In genomic region chr20:24651171-24651972, GRCh38 we compare ENCODE assay signal across 15 cellular contexts.
DNase-seq lines count a peak whose midpoint lies in the region; ATAC-seq, FAIRE-seq and TF ChIP-seq lines count a peak whose summit lies in the region.
"Had no signal": no experiment of that assay in that cellular context is flagged by ENCODE, and none has a peak within 500 bp of the region (broad histone marks: within the 10 kb centered on the region; RNA-seq: fewer than 3 reads in every experiment).

No MANE protein-coding gene starts in this region.

- no peak overlapping the region for H3K9ac ChIP-seq in BLaER1 treated with 17β-estradiol and CSF1 and Interleukin-3, amounts not matched to agents 10 nM and 100 nM

- H3K27me3 ChIP-seq in BLaER1 treated with 17β-estradiol and CSF1 and Interleukin-3, amounts not matched to agents 10 nM and 100 nM = no peaks in the 10 kb centered on the region
- no peaks in the 10 kb centered on the region for H3K27me3 ChIP-seq in MG63
- H3K27me3 ChIP-seq: foreskin keratinocyte, pancreas, tibial nerve had no signal

- H3K4me3 Mint-ChIP-seq in stimulated activated naive CD8-positive, alpha-beta T cell treated with anti-CD3 and anti-CD28 coated beads, Interleukin-15, amount 100 ng/mL, for 72 hours = no peak overlapping the region
- H3K4me3 Mint-ChIP-seq: activated T-cell treated with anti-CD3 and anti-CD28 coated beads, Interleukin-2, amount 50 U/mL, for 24 hours; central memory CD8-positive, alpha-beta T cell had no signal

- no peak overlapping the region for H3K27ac Mint-ChIP-seq in stimulated activated naive CD8-positive, alpha-beta T cell treated with anti-CD3 and anti-CD28 coated beads, Interleukin-15, amount 100 ng/mL, for 72 hours
- H3K27ac Mint-ChIP-seq: activated T-cell treated with anti-CD3 and anti-CD28 coated beads, Interleukin-2, amount 50 U/mL, for 24 hours had no signal

- H3K4me1 ChIP-seq in BLaER1 treated with 17β-estradiol and CSF1 and Interleukin-3, amounts not matched to agents 10 nM and 100 nM = peaks cover 13 to 94% (median 77%) of the 10 kb centered on the region in 10 experiments; a peak in 19 of 20 replicates
- H3K4me1 ChIP-seq: foreskin keratinocyte, left ventricle myocardium inferior, pancreas, tibial nerve had no signal

- ATAC-seq in stimulated activated naive CD8-positive, alpha-beta T cell treated with anti-CD3 and anti-CD28 coated beads, Interleukin-15, amount 100 ng/mL, for 72 hours = no peak
- ATAC-seq: foreskin keratinocyte had no signal

- H3K9me3 Mint-ChIP-seq in stimulated activated naive CD8-positive, alpha-beta T cell treated with anti-CD3 and anti-CD28 coated beads, Interleukin-15, amount 100 ng/mL, for 72 hours = no peaks in the 10 kb centered on the region
- H3K9me3 Mint-ChIP-seq: activated T-cell treated with anti-CD3 and anti-CD28 coated beads, Interleukin-2, amount 50 U/mL, for 24 hours; central memory CD8-positive, alpha-beta T cell had no signal

- FAIRE-seq in GM12892 (lab: Jason Lieb, UNC) = no peak
- FAIRE-seq: pancreas had no signal

- no peak for TF ChIP-seq POLR2A in GM12892 (IDR thresholded peaks at IDR 0.05; ENCODE audit: low read depth, low read length)

- peaks cover 3% of the 10 kb centered on the region for H3K4me1 Mint-ChIP-seq in stimulated activated naive CD8-positive, alpha-beta T cell treated with anti-CD3 and anti-CD28 coated beads, Interleukin-15, amount 100 ng/mL, for 72 hours
- H3K4me1 Mint-ChIP-seq: central memory CD8-positive, alpha-beta T cell had no signal

- H3K27ac ChIP-seq in BLaER1 treated with 17β-estradiol and CSF1 and Interleukin-3, amounts not matched to agents 10 nM and 100 nM = no peak overlapping the region
- H3K27ac ChIP-seq: foreskin keratinocyte, left ventricle myocardium inferior, pancreas, tibial nerve had no signal

- H3K4me2 ChIP-seq in BLaER1 treated with 17β-estradiol and CSF1 and Interleukin-3, amounts not matched to agents 10 nM and 100 nM = peak overlapping the region in 10 of 11 experiments; percentile 21 to 83 (median 50); a peak in 19 of 22 replicates

- peak; percentile 30 for DNase-seq in MG63
- DNase-seq in cardiac fibroblast (ENCODE audit: low read depth in 2 of 2) = peak; percentile 60 to 89
- peak; percentile 79 for DNase-seq in non-pigmented ciliary epithelial cell (ENCODE audit: low read depth)
- no peak for DNase-seq in HUDEP-2 (lab: John Stamatoyannopoulos, UW; ENCODE audit: unreplicated experiment in 76 of 76)
- no peak for DNase-seq in putamen (ENCODE audit: low spot score)
- no peak for DNase-seq in GM12892 (ENCODE audit: insufficient read length)
- no peak for DNase-seq in stimulated activated naive CD8-positive, alpha-beta T cell treated with anti-CD3 and anti-CD28 coated beads, Interleukin-15, amount 100 ng/mL, for 72 hours
- DNase-seq: activated T-cell treated with anti-CD3 and anti-CD28 coated beads, Interleukin-2, amount 50 U/mL, for 24 hours; left ventricle myocardium inferior; NCI-H2029 treated with DMSO at 0.1 percent for 48 hours; pancreas had no signal

- H3K4me3 ChIP-seq in BLaER1 treated with 17β-estradiol and CSF1 and Interleukin-3, amounts not matched to agents 10 nM and 100 nM = no peak overlapping the region
- no peak overlapping the region for H3K4me3 ChIP-seq in MG63
- H3K4me3 ChIP-seq in cardiac fibroblast (replicated peaks in 1 of 2; ENCODE audit: low read depth in 2 of 2, low read length in 2 of 2) = no peak overlapping the region
- H3K4me3 ChIP-seq: left ventricle myocardium inferior, pancreas, tibial nerve had no signal

- H3K36me3 ChIP-seq in BLaER1 treated with 17β-estradiol and CSF1 and Interleukin-3, amounts not matched to agents 10 nM and 100 nM = no peaks in the 10 kb centered on the region
- no peaks in the 10 kb centered on the region for H3K36me3 ChIP-seq in MG63
- H3K36me3 ChIP-seq: left ventricle myocardium inferior, pancreas, tibial nerve had no signal

- TF ChIP-seq CTCF in cardiac fibroblast (IDR thresholded peaks at IDR 0.05; ENCODE audit: low read depth, low read length) = no peak

- H4K20me1 ChIP-seq in BLaER1 treated with 17β-estradiol and CSF1 and Interleukin-3, amounts not matched to agents 10 nM and 100 nM = no peaks in the 10 kb centered on the region

- peaks cover 11% of the 10 kb centered on the region for H3K27me3 Mint-ChIP-seq in stimulated activated naive CD8-positive, alpha-beta T cell treated with anti-CD3 and anti-CD28 coated beads, Interleukin-15, amount 100 ng/mL, for 72 hours

- no peaks in the 10 kb centered on the region for H3K9me3 ChIP-seq in BLaER1 treated with 17β-estradiol and CSF1 and Interleukin-3, amounts not matched to agents 10 nM and 100 nM (replicated peaks in 1 of 11)
- no peaks in the 10 kb centered on the region for H3K9me3 ChIP-seq in MG63
- H3K9me3 ChIP-seq: left ventricle myocardium inferior, pancreas, tibial nerve had no signal

Comparison
In these comparisons a context has a peak if more than half of its experiments do, and no peak if none do; other contexts are left out.
1. DNase-seq: peak in MG63 (single experiment), cardiac fibroblast (2 of 2) and non-pigmented ciliary epithelial cell (single experiment); none in HUDEP-2 (0 of 76), putamen (single experiment), GM12892 (single experiment) and stimulated activated naive CD8-positive, alpha-beta T cell treated with anti-CD3 and anti-CD28 coated beads, Interleukin-15, amount 100 ng/mL, for 72 hours (0 of 2).